Comparison of ENCODE assay signal across 29 cellular contexts in genomic region chr15:46768287-46768686, GRCh38.
"Had no signal": no experiment of that assay in that cellular context is flagged by ENCODE, and none has a peak within 500 bp of the region (broad histone marks: within the 10 kb centered on the region; RNA-seq: fewer than 3 reads in every experiment).

No MANE protein-coding gene starts in this region.

- H3K36me3 ChIP-seq: adrenal gland, gastrocnemius medialis, neural progenitor cell, stomach, thyroid gland, upper lobe of left lung, vagina had no signal

- H3K9me3 ChIP-seq: adrenal gland, gastrocnemius medialis, thyroid gland, vagina had no signal

- H2AFZ ChIP-seq: neural progenitor cell, parathyroid adenoma had no signal

- H3K4me3 ChIP-seq: adrenal gland, body of pancreas, gastrocnemius medialis, neural progenitor cell, psoas muscle, smooth muscle cell, stomach, thyroid gland, upper lobe of left lung, vagina had no signal

- H3K27me3 ChIP-seq: adrenal gland, body of pancreas, gastrocnemius medialis, neural progenitor cell, stomach, thyroid gland, upper lobe of left lung, vagina had no signal

- H3K4me2 ChIP-seq: neural progenitor cell, smooth muscle cell had no signal

- H3K27ac ChIP-seq: adrenal gland, body of pancreas, gastrocnemius medialis, neural progenitor cell, parathyroid adenoma, psoas muscle, stomach, thyroid gland, upper lobe of left lung, vagina had no signal

- H3K9ac ChIP-seq: neural progenitor cell, parathyroid adenoma had no signal

- DNase-seq: activated CD4-positive, alpha-beta memory T cell treated with anti-CD3 and anti-CD28 coated beads for 36 hours; activated CD4-positive, alpha-beta T cell treated with anti-CD3 and anti-CD28 coated beads for 4 hours; activated CD8-positive, alpha-beta memory T cell treated with anti-CD3 and anti-CD28 coated beads, Interleukin-2, amount 50 U/mL, for 4 hours; activated effector memory CD4-positive, alpha-beta T cell treated with anti-CD3 and anti-CD28 coated beads, Interleukin-2, amount 50 U/mL, for 16 hours; activated naive CD4-positive, alpha-beta T cell treated with anti-CD3 and anti-CD28 coated beads for 36 hours; activated naive CD8-positive, alpha-beta T cell treated with anti-CD3 and anti-CD28 coated beads for 36 hours; activated T-cell treated with anti-CD3 and anti-CD28 coated beads, Interleukin-2, amount 50 U/mL, for 1 hour; adrenal gland; aorta; body of pancreas; dermis blood vessel endothelial cell; effector CD4-positive, alpha-beta T cell; gastrocnemius medialis; glutamatergic neuron; immature natural killer cell; naive thymus-derived CD8-positive, alpha-beta T cell; occipital lobe; psoas muscle; stimulated activated CD4-positive, alpha-beta T cell treated with anti-CD3 and anti-CD28 coated beads, Interleukin-1b, Interleukin-23, amount 100 ng/mL, for 48 hours; stimulated activated naive B cell treated with anti-CD40 and anti-IgM and Interleukin-4, amounts not matched to agents 10 μg/mL and 1 μg/mL and 100 μg/mL, for 72 hours; stomach; thyroid gland; upper lobe of left lung had no signal

- H3K4me1 ChIP-seq: adrenal gland, body of pancreas, gastrocnemius medialis, neural progenitor cell, parathyroid adenoma, psoas muscle, stomach, thyroid gland, upper lobe of left lung, vagina had no signal

- ATAC-seq: body of pancreas; gastrocnemius medialis; naive thymus-derived CD8-positive, alpha-beta T cell; psoas muscle; stimulated activated naive B cell treated with anti-CD40 and anti-IgM and Interleukin-4, amounts not matched to agents 10 μg/mL and 1 μg/mL and 100 μg/mL, for 72 hours had no signal

- FAIRE-seq: colon, endometrium had no signal

- H3K79me2 ChIP-seq: parathyroid adenoma had no signal
